ENCODE assay signal across 2 cellular contexts in genomic region chr1:119379117-119379516, GRCh38.
TF ChIP-seq lines count a peak whose summit lies in the region.

No MANE protein-coding gene starts in this region.

TF ChIP-seq in liver, 16 proteins besides CTCF, POLR2A, EP300 and RAD21:
- peak; percentile 91 to 94 for TF ChIP-seq HNF4A (conservative IDR thresholded peaks at IDR 0.05)
- peak; percentile 33 for TF ChIP-seq FOXA2 (IDR thresholded peaks at IDR 0.05)
- TF ChIP-seq TAF1 (conservative IDR thresholded peaks at IDR 0.05) = peak; percentile 81
- no peak for TF ChIP-seq EGR1 (IDR thresholded peaks at IDR 0.05; ENCODE audit: low read depth in 2 of 2)
- no peak for TF ChIP-seq FOXA1 (IDR thresholded peaks at IDR 0.05)
- peak; percentile 75 for TF ChIP-seq SP1 (IDR thresholded peaks at IDR 0.05)
- TF ChIP-seq GABPA (IDR thresholded peaks at IDR 0.05 in 1 of 2, conservative IDR thresholded peaks at IDR 0.05 in 1 of 2) = no peak
- TF ChIP-seq YY1 (IDR thresholded peaks at IDR 0.05) = peak; percentile 83
- TF ChIP-seq ZBTB33 (IDR thresholded peaks at IDR 0.05) = peak; percentile 48
- peak; percentile 37 to 74 for TF ChIP-seq JUND (IDR thresholded peaks at IDR 0.05)
- TF ChIP-seq MAX (IDR thresholded peaks at IDR 0.05) = peak; percentile 73
- no peak for TF ChIP-seq NR2F2 (IDR thresholded peaks at IDR 0.05)
- TF ChIP-seq ATF3 (IDR thresholded peaks at IDR 0.05) = no peak
- peak; percentile 80 for TF ChIP-seq HNF4G (IDR thresholded peaks at IDR 0.05)
- TF ChIP-seq REST (IDR thresholded peaks at IDR 0.05) = peak; percentile 73
- TF ChIP-seq RXRA (IDR thresholded peaks at IDR 0.05) = peak; percentile 49 to 76
TF ChIP-seq in liver: peak in this region for 11.

TF ChIP-seq in HepG2, 621 proteins besides CTCF, POLR2A, EP300 and RAD21:
- TF ChIP-seq ZFYVE20 (CRISPR knock-in tag; IDR thresholded peaks at IDR 0.05; ENCODE audit: borderline replicate concordance, low read depth) (no peak), ZNF205 (CRISPR knock-in tag; IDR thresholded peaks at IDR 0.05) (no peak), ZMAT3 (CRISPR knock-in tag; conservative IDR thresholded peaks at IDR 0.05) (no peak), SP4 (CRISPR knock-in tag; IDR thresholded peaks at IDR 0.05) (no peak), ETV6 (CRISPR knock-in tag; conservative IDR thresholded peaks at IDR 0.05) (no peak), ZNF678 (CRISPR knock-in tag; IDR thresholded peaks at IDR 0.05) (no peak), ONECUT2 (CRISPR knock-in tag; IDR thresholded peaks at IDR 0.05) (no peak), ZNF629 (CRISPR knock-in tag; conservative IDR thresholded peaks at IDR 0.05) (no peak), ZBTB46 (CRISPR knock-in tag; IDR thresholded peaks at IDR 0.05; ENCODE audit: borderline replicate concordance) (no peak), HIC2 (CRISPR knock-in tag; IDR thresholded peaks at IDR 0.05; ENCODE audit: low read depth) (no peak), SMAD9 (CRISPR knock-in tag; IDR thresholded peaks at IDR 0.05) (no peak), KLF12 (CRISPR knock-in tag; IDR thresholded peaks at IDR 0.05; ENCODE audit: borderline replicate concordance) (no peak), MEIS2 (CRISPR knock-in tag; IDR thresholded peaks at IDR 0.05) (no peak), SP2 (CRISPR knock-in tag; IDR thresholded peaks at IDR 0.05) (no peak), THYN1 (CRISPR knock-in tag; IDR thresholded peaks at IDR 0.05; ENCODE audit: borderline replicate concordance, low read depth) (no peak), ZNF503 (CRISPR knock-in tag; IDR thresholded peaks at IDR 0.05) (no peak), GRHL1 (CRISPR knock-in tag; conservative IDR thresholded peaks at IDR 0.05) (no peak)
